8 cellular contexts compared by ENCODE assay signal in the genomic region with DNA sequence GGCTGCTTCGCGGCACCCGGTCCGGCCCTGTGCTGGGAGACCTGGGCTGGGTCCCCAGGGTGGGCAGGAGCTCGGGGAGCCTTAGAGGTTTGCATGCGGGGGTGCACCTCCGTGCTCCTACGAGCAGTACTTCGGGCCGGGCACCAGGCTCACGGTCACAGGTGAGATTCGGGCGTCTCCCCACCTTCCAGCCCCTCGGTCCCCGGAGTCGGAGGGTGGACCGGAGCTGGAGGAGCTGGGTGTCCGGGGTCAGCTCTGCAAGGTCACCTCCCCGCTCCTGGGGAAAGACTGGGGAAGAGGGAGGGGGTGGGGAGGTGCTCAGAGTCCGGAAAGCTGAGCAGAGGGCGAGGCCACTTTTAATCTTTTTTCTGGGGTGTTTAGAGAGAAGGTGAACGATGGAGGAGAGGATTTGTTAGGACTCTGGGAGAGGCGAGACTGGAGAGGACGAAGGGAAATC. TPM values are rescaled to one million over a fixed set of nuclear protein-coding genes. Genes with fewer than 3 reads are reported as not detected.
DNase-seq lines count a peak whose midpoint lies in the region; ATAC-seq and TF ChIP-seq lines count a peak whose summit lies in the region.

No MANE protein-coding gene starts in this region.

- in situ Hi-C loops in Panc1 (cut with HindIII; ENCODE audit: low pct_unique_long_range_greater_than_20kb, low sequenced_read_pairs): no loop called here
- in situ Hi-C loops in gastrocnemius medialis (cut with MboI; ENCODE audit: low sequenced_read_pairs in 4 of 4): loop anchor here in 1 of 4 donors (25.0 kb wide), 1 partner anchor 160 kb away; no protein-coding TSS in a partner anchor
- in situ Hi-C loops in ACHN (cut with HindIII; ENCODE audit: low pct_ligation_motif_present, low pct_unique_long_range_greater_than_20kb, low sequenced_read_pairs): no loop called here

- H3K27ac ChIP-seq in CD8-positive, alpha-beta T cell (ENCODE audit: low read depth, low read length): peak overlapping the region; percentile 99
- no peak overlapping the region for H3K27ac ChIP-seq in Panc1 (ENCODE audit: low read length)
- peak overlapping the region in 2 of 4 donors; percentile 33 to 48 for H3K27ac ChIP-seq in gastrocnemius medialis

- POLR2A ChIA-PET in CD8-positive, alpha-beta T cell (lab: Charles Lee): interaction anchor here (0.7 to 21.9 kb wide), 34 partner anchors 10 to 498 kb away, joined by 3 to 2372 read pairs (median 7); a partner anchor contains a TSS
- POLR2A ChIA-PET in Panc1 (lab: Charles Lee) (no interaction called here), HEK293T (lab: Yijun Ruan, JAX) (no interaction called here)

- H3K36me3 Mint-ChIP-seq in CD8-positive, alpha-beta T cell: peaks cover 82% of the 10 kb centered on the region

- CTCF ChIA-PET in CD8-positive, alpha-beta T cell (lab: Charles Lee): interaction anchor here (0.7 to 19.9 kb wide), 7 partner anchors 10 to 575 kb away, joined by 3 to 490 read pairs (median 4); no protein-coding TSS in a partner anchor
- CTCF ChIA-PET in Panc1 (lab: Charles Lee) (no interaction called here), HEK293T (lab: Yijun Ruan, JAX) (no interaction called here)

- H3K36me3 ChIP-seq in CD8-positive, alpha-beta T cell (ENCODE audit: insufficient read depth, low read length): peaks cover 44% of the 10 kb centered on the region
- no peaks in the 10 kb centered on the region for H3K36me3 ChIP-seq in Panc1 (ENCODE audit: control insufficient read depth, insufficient read depth, low read length)
- no peaks in the 10 kb centered on the region for H3K36me3 ChIP-seq in gastrocnemius medialis

- no peaks in the 10 kb centered on the region for H3K27me3 ChIP-seq in CD8-positive, alpha-beta T cell (ENCODE audit: insufficient read depth, low read length)
- peaks cover 45% of the 10 kb centered on the region for H3K27me3 ChIP-seq in Panc1 (ENCODE audit: control insufficient read depth, insufficient read depth, low read length)
- peaks cover 29 to 38% (median 34%) of the 10 kb centered on the region in 3 donors for H3K27me3 ChIP-seq in gastrocnemius medialis

- peak overlapping the region; percentile 99 for H3K4me3 Mint-ChIP-seq in CD8-positive, alpha-beta T cell

- H3K27me3 Mint-ChIP-seq in CD8-positive, alpha-beta T cell (ENCODE audit: low read depth): no peaks in the 10 kb centered on the region

- H3K4me1 ChIP-seq in CD8-positive, alpha-beta T cell (ENCODE audit: insufficient read depth, low read length): peaks cover 63% of the 10 kb centered on the region
- H3K4me1 ChIP-seq in Panc1 (ENCODE audit: control insufficient read depth, insufficient read depth, low read length) (no peaks in the 10 kb centered on the region), gastrocnemius medialis (peaks cover 8 to 14% of the 10 kb centered on the region in 2 donors)

- no peak for ATAC-seq in CD8-positive, alpha-beta T cell
- ATAC-seq in GM21619 (IDR thresholded peaks at IDR 0.05; ENCODE audit: unreplicated experiment): peak; percentile 21
- ATAC-seq in Panc1: peak; percentile 31
- ATAC-seq in gastrocnemius medialis: no peak

- peak overlapping the region; percentile 81 for H3K4me3 ChIP-seq in CD8-positive, alpha-beta T cell (ENCODE audit: low read depth, low read length)
- H3K4me3 ChIP-seq in Panc1 (ENCODE audit: low read depth in 2 of 2, low read length in 2 of 2): peak overlapping the region in 1 of 2 experiments; percentile 39; a peak in 2 of 4 replicates
- H3K4me3 ChIP-seq in foreskin fibroblast (ENCODE audit: low read depth in 1 of 2, low read length in 2 of 2): peak overlapping the region; percentile 28 to 56
- peak overlapping the region; percentile 46 to 70 (median 54) for H3K4me3 ChIP-seq in gastrocnemius medialis

- BruUV-seq in Panc1 (replicated peaks; lab: Mats Ljungman, UMichigan): no TSS peak

- DNase-seq in CD8-positive, alpha-beta T cell: peak in 1 of 7 experiments; percentile 32
- DNase-seq in Panc1 (ENCODE audit: low read depth, low spot score) (no peak), foreskin fibroblast (peak in 1 of 2 donors; percentile 11), gastrocnemius medialis (no peak), HEK293T (ENCODE audit: extremely low spot score) (no peak), ACHN (no peak), C1 segment of cervical spinal cord (lab: John Stamatoyannopoulos, UW) (no peak)

- H3K27ac Mint-ChIP-seq in CD8-positive, alpha-beta T cell: peak overlapping the region; percentile 100

- H3K9me3 Mint-ChIP-seq in CD8-positive, alpha-beta T cell: no peaks in the 10 kb centered on the region

- TF ChIP-seq POLR2A in gastrocnemius medialis (IDR thresholded peaks at IDR 0.05): no peak

- TF ChIP-seq CTCF in CD8-positive, alpha-beta T cell (IDR thresholded peaks at IDR 0.05): no peak
- TF ChIP-seq CTCF in Panc1 (IDR thresholded peaks at IDR 0.05): no peak
- TF ChIP-seq CTCF in foreskin fibroblast (IDR thresholded peaks at IDR 0.05; ENCODE audit: low read depth, low read length): no peak
- TF ChIP-seq CTCF in gastrocnemius medialis (IDR thresholded peaks at IDR 0.05 in 4 of 5, conservative IDR thresholded peaks at IDR 0.05 in 1 of 5): no peak

- peaks cover 73% of the 10 kb centered on the region for H3K4me1 Mint-ChIP-seq in CD8-positive, alpha-beta T cell (ENCODE audit: low read depth)

- H3K9me3 ChIP-seq in CD8-positive, alpha-beta T cell (ENCODE audit: low read length): no peaks in the 10 kb centered on the region
- H3K9me3 ChIP-seq in Panc1 (ENCODE audit: control insufficient read depth, insufficient read depth, low read depth, low read length): no peaks in the 10 kb centered on the region
- H3K9me3 ChIP-seq in gastrocnemius medialis: no peaks in the 10 kb centered on the region

- intact Hi-C loops in CD8-positive, alpha-beta T cell (cut with DNase I, micrococcal nuclease): loop anchor here in 1 of 2 experiments (1.0 to 5.0 kb wide), 3 partner anchors 11 to 270 kb away; no protein-coding TSS in a partner anchor
- intact Hi-C loops in Panc1 (cut with micrococcal nuclease; ENCODE audit: unreplicated experiment): no loop called here
- intact Hi-C loops in gastrocnemius medialis (cut with DNase I; ENCODE audit: low total_unique reads): no loop called here

TF ChIP-seq in HEK293T, 16 proteins besides CTCF, POLR2A, EP300 and RAD21:
- TF ChIP-seq HDGF (IDR thresholded peaks at IDR 0.05; ENCODE audit: borderline replicate concordance) (no peak), ARNT (IDR thresholded peaks at IDR 0.05) (no peak), LEF1 (IDR thresholded peaks at IDR 0.05; ENCODE audit: borderline replicate concordance) (no peak), CTBP1 (IDR thresholded peaks at IDR 0.05; ENCODE audit: borderline replicate concordance) (no peak), FOXA1 (IDR thresholded peaks at IDR 0.05) (no peak), SP1 (IDR thresholded peaks at IDR 0.05) (no peak)
- TF ChIP-seq, protein P1, sequence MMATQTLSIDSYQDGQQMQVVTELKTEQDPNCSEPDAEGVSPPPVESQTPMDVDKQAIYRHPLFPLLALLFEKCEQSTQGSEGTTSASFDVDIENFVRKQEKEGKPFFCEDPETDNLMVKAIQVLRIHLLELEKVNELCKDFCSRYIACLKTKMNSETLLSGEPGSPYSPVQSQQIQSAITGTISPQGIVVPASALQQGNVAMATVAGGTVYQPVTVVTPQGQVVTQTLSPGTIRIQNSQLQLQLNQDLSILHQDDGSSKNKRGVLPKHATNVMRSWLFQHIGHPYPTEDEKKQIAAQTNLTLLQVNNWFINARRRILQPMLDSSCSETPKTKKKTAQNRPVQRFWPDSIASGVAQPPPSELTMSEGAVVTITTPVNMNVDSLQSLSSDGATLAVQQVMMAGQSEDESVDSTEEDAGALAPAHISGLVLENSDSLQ (IDR thresholded peaks at IDR 0.05): no peak

RNA-seq across cellular contexts. Expression of a gene that starts 26.6 kb away (rescaled TPM):
- not detected for total RNA-seq in CD8-positive, alpha-beta T cell
- total RNA-seq in Panc1 (2021; ENCODE audit: unreplicated experiment) (22.4 TPM), gastrocnemius medialis (not detected)
- not detected for polyA plus RNA-seq in Panc1 (2012; ENCODE audit: insufficient read length)

RNA-seq across cellular contexts. Expression of a gene that starts 48.1 kb away (rescaled TPM):
- total RNA-seq in CD8-positive, alpha-beta T cell: not detected
- total RNA-seq in Panc1 (2021; ENCODE audit: unreplicated experiment): 7.3 TPM
- not detected for polyA plus RNA-seq in Panc1 (2012; ENCODE audit: insufficient read length)
- not detected for total RNA-seq in gastrocnemius medialis

RNA-seq across cellular contexts. Expression of a gene that starts 57.5 kb away (rescaled TPM):
- total RNA-seq in CD8-positive, alpha-beta T cell: 10 to 100 TPM; 13.8 to 15.3 TPM
- total RNA-seq in Panc1 (2021; ENCODE audit: unreplicated experiment): 0.54 TPM
- polyA plus RNA-seq in Panc1 (2012; ENCODE audit: insufficient read length): 2.9 TPM
- 1 to 10 TPM; 2.0 to 8.9 (median 2.8) TPM for total RNA-seq in gastrocnemius medialis

Comparison
In these comparisons a context has a peak if more than half of its experiments do, and no peak if none do; other contexts are left out.
1. ATAC-seq: peak in GM21619 (single experiment) and Panc1 (single experiment); none in CD8-positive, alpha-beta T cell (single experiment) and gastrocnemius medialis (0 of 2).
2. RNA of a gene that starts 26.6 kb away (total RNA-seq): 22.4 TPM in Panc1 (single experiment); not detected in CD8-positive, alpha-beta T cell and not detected in gastrocnemius medialis; every median in the first group is over 10 times any median in the second.